8 cellular contexts compared by ENCODE assay signal in genomic region chr2:95192891-95193290, GRCh38. TPM values are rescaled to one million over a fixed set of nuclear protein-coding genes. Genes with fewer than 3 reads are reported as not detected.
DNase-seq lines count a peak whose midpoint lies in the region; TF ChIP-seq lines count a peak whose summit lies in the region.
"Not testable (repeated sequence)": the region's sequence is repeated elsewhere in the genome, so short reads cannot be mapped to it uniquely, and the experiment has no call there.

No MANE protein-coding gene starts in this region.

- TF ChIP-seq RAD21 in SK-N-SH (IDR thresholded peaks at IDR 0.05; ENCODE audit: low read length) = peak; percentile 57

- POLR2A ChIA-PET in BJ (lab: Charles Lee); SK-N-SH (lab: Yijun Ruan, JAX): not testable (repeated sequence)

- not testable (repeated sequence) for H3K9ac ChIP-seq in SK-N-SH, parathyroid adenoma

- H3K4me1 ChIP-seq in SK-N-SH (ENCODE audit: control insufficient read depth in 1 of 2, insufficient read depth in 2 of 2, low read depth in 1 of 2, low read length in 1 of 2); parathyroid adenoma: not testable (repeated sequence)

- H3K27ac ChIP-seq in SK-N-SH (ENCODE audit: low read depth in 2 of 2, low read length in 1 of 2); parathyroid adenoma: not testable (repeated sequence)

- DNase-seq in BJ (ENCODE audit: low read depth); SK-N-SH: not testable (repeated sequence)
- peak; percentile 33 for DNase-seq in HT-29 (ENCODE audit: low spot score)
- DNase-seq in activated T-cell treated with anti-CD3 and anti-CD28 coated beads, Interleukin-2, amount 50 U/mL, for 1 hour = peak; percentile 55
- DNase-seq in choroid plexus epithelial cell (ENCODE audit: low read depth) = peak; percentile 28
- DNase-seq in hypothalamus (lab: John Stamatoyannopoulos, UW) = peak in 35 of 51 donors; percentile 5 to 82 (median 50)
- DNase-seq in stimulated activated CD8-positive, alpha-beta memory T cell treated with anti-CD3 and anti-CD28 coated beads, Interleukin-4, amount 100 ng/mL, for 48 hours = peak; percentile 74

- H3K36me3 ChIP-seq in BJ (ENCODE audit: control insufficient read depth, insufficient read depth, low read length); SK-N-SH (replicated peaks in 1 of 2; ENCODE audit: control insufficient read depth in 1 of 2, insufficient read depth in 2 of 2, low read length in 1 of 2); parathyroid adenoma (ENCODE audit: control insufficient read depth, insufficient read depth, low read length): not testable (repeated sequence)

- not testable (repeated sequence) for H3K4me2 ChIP-seq in SK-N-SH; parathyroid adenoma (ENCODE audit: low read length)

- not testable (repeated sequence) for H3K4me3 ChIP-seq in BJ (ENCODE audit: low read depth, low read length); SK-N-SH (ENCODE audit: low read depth in 2 of 2, low read length in 1 of 2); choroid plexus epithelial cell (ENCODE audit: low read depth, low read length); parathyroid adenoma (ENCODE audit: low read depth, low read length)

- not testable (repeated sequence) for H3F3A ChIP-seq in SK-N-SH (replicated peaks; ENCODE audit: insufficient read depth)

- peak; percentile 59 for TF ChIP-seq CTCF in BJ (IDR thresholded peaks at IDR 0.05; ENCODE audit: insufficient read depth, low read depth, low read length)
- TF ChIP-seq CTCF in SK-N-SH (IDR thresholded peaks at IDR 0.05) = peak; percentile 55
- TF ChIP-seq CTCF in choroid plexus epithelial cell (conservative IDR thresholded peaks at IDR 0.05; ENCODE audit: low read depth, low read length) = peak; percentile 60
- TF ChIP-seq CTCF in parathyroid adenoma (IDR thresholded peaks at IDR 0.05) = peak; percentile 61

- not testable (repeated sequence) for H2AFZ ChIP-seq in SK-N-SH (ENCODE audit: low read depth)
- H2AFZ ChIP-seq in parathyroid adenoma = peak overlapping the region; percentile 51

- H3K27me3 ChIP-seq in BJ (ENCODE audit: control insufficient read depth, insufficient read depth, low read length); SK-N-SH (ENCODE audit: insufficient read depth); parathyroid adenoma (ENCODE audit: control insufficient read depth, insufficient read depth, low read length): not testable (repeated sequence)

- not testable (repeated sequence) for H3K9me2 ChIP-seq in SK-N-SH

- WGBS in SK-N-SH (ENCODE audit: low lambda C conversion rate) = 11% methylated on average over 11 of the region's 12 CpGs

- not testable (repeated sequence) for H3K9me3 ChIP-seq in SK-N-SH; parathyroid adenoma (ENCODE audit: control insufficient read depth, low read length)

- not testable (repeated sequence) for H4K20me1 ChIP-seq in SK-N-SH (ENCODE audit: insufficient read depth)

- H3K79me2 ChIP-seq in SK-N-SH (ENCODE audit: insufficient read depth); parathyroid adenoma: not testable (repeated sequence)

- TF ChIP-seq EP300 in SK-N-SH (IDR thresholded peaks at IDR 0.05; ENCODE audit: borderline replicate concordance in 1 of 2, low read depth in 1 of 2, low read length in 1 of 2) = not testable (repeated sequence)

- CTCF ChIA-PET in BJ (lab: Yijun Ruan, JAX) (interaction anchor here (0.6 to 1.2 kb wide), 5 partner anchors 9 to 143 kb away, joined by 3 to 5 read pairs (median 3); no protein-coding TSS in a partner anchor), SK-N-SH (lab: Yijun Ruan, JAX) (interaction anchor here (1.1 kb wide), 1 partner anchor 120 kb away, joined by 3 read pairs; no protein-coding TSS in a partner anchor)

TF ChIP-seq in SK-N-SH, 30 proteins besides CTCF, POLR2A, EP300 and RAD21:
- peak; percentile 43 for TF ChIP-seq SMC3 (IDR thresholded peaks at IDR 0.05; ENCODE audit: low read depth, low read length)

RNA-seq across cellular contexts. Expression of gene ZNF892, which starts 14.4 kb away (rescaled TPM):
- 0.71 and 1.5 TPM in 2 replicates for polyA plus RNA-seq in BJ (2011; rRNA removed)
- 3.3 and 5.2 TPM in 2 replicates for polyA minus RNA-seq in BJ (2011; rRNA and poly(A)+ RNA removed)
- not detected in 2 replicates for total RNA-seq in HT-29 (2014; rRNA removed; shearing (Covaris generic))
- 1.4 TPM in 2 replicates for polyA plus RNA-seq in SK-N-SH (2012; rRNA removed)
- 0.75 and 0.76 TPM in 2 replicates for polyA plus RNA-seq in SK-N-SH (2012; cell fraction: cytosol; rRNA removed)
- 0.91 and 1.00 TPM in 2 replicates for polyA plus RNA-seq in SK-N-SH (2012; cell fraction: nucleus; rRNA removed)

RNA-seq across cellular contexts. Expression of gene ZNF2, which starts 27.3 kb away (rescaled TPM):
- 3.2 and 4.1 TPM in 2 replicates for polyA plus RNA-seq in BJ (2011; rRNA removed)
- polyA minus RNA-seq in BJ (2011; rRNA and poly(A)+ RNA removed) = 5.2 and 7.0 TPM in 2 replicates
- 0.69 and 0.70 TPM in 2 replicates for total RNA-seq in HT-29 (2014; rRNA removed; shearing (Covaris generic))
- 1.6 and 2.3 TPM in 2 replicates for polyA plus RNA-seq in SK-N-SH (2012; rRNA removed)
- polyA plus RNA-seq in SK-N-SH (2012; cell fraction: cytosol; rRNA removed) = 1.6 and 2.0 TPM in 2 replicates
- polyA plus RNA-seq in SK-N-SH (2012; cell fraction: nucleus; rRNA removed) = 2.2 and 2.7 TPM in 2 replicates

RNA-seq across cellular contexts. Expression of gene ZNF514, which starts 33.2 kb away (rescaled TPM):
- polyA plus RNA-seq in BJ (2011; rRNA removed) (6.2 and 7.1 TPM in 2 replicates), SK-N-SH (2012; rRNA removed) (9.0 and 12.5 TPM in 2 replicates)
- polyA minus RNA-seq in BJ (2011; rRNA and poly(A)+ RNA removed) = 4.4 and 4.7 TPM in 2 replicates
- 5.4 and 5.6 TPM in 2 replicates for total RNA-seq in HT-29 (2014; rRNA removed; shearing (Covaris generic))
- 7.3 and 7.8 TPM in 2 replicates for polyA plus RNA-seq in SK-N-SH (2012; cell fraction: cytosol; rRNA removed)
- polyA plus RNA-seq in SK-N-SH (2012; cell fraction: nucleus; rRNA removed) = 24.3 and 31.8 TPM in 2 replicates
